ENCODE assay signal across 10 cellular contexts in genomic region chr15:92277776-92278175, GRCh38.
DNase-seq lines count a peak whose midpoint lies in the region; ATAC-seq and TF ChIP-seq lines count a peak whose summit lies in the region.
"Had no signal": no experiment of that assay in that cellular context is flagged by ENCODE, and none has a peak within 500 bp of the region (broad histone marks: within the 10 kb centered on the region; RNA-seq: fewer than 3 reads in every experiment).

No MANE protein-coding gene starts in this region.

- H3K9me3 ChIP-seq in colonic mucosa, result no peaks in the 10 kb centered on the region
- H3K9me3 ChIP-seq: BLaER1 treated with 17β-estradiol and CSF1 and Interleukin-3, amounts not matched to agents 10 nM and 100 nM; tibial nerve had no signal

- in situ Hi-C loops in SK-MEL-5 (cut with HindIII; ENCODE audit: low pct_unique_long_range_greater_than_20kb, low sequenced_read_pairs), result no loop called here

- H3K27me3 ChIP-seq in kidney epithelial cell (ENCODE audit: control insufficient read depth, insufficient read depth, low read length) (peaks cover 2% of the 10 kb centered on the region), colonic mucosa (no peaks in the 10 kb centered on the region)
- H3K27me3 ChIP-seq: BLaER1 treated with 17β-estradiol and CSF1 and Interleukin-3, amounts not matched to agents 10 nM and 100 nM; tibial nerve had no signal

- H3K4me3 ChIP-seq in kidney epithelial cell (ENCODE audit: low read depth, low read length) (no peak overlapping the region), colonic mucosa (no peak overlapping the region)
- H3K4me3 ChIP-seq: BLaER1 treated with 17β-estradiol and CSF1 and Interleukin-3, amounts not matched to agents 10 nM and 100 nM; tibial nerve had no signal

- TF ChIP-seq CTCF in kidney epithelial cell (IDR thresholded peaks at IDR 0.05; ENCODE audit: insufficient read depth, low read length, poor library complexity, severe bottlenecking), result peak; percentile 39
- TF ChIP-seq CTCF in colonic mucosa (IDR thresholded peaks at IDR 0.05), result no peak

- no peak overlapping the region for H3K9ac ChIP-seq in colonic mucosa (ENCODE audit: low read depth in 2 of 2, low read length in 2 of 2)
- H3K9ac ChIP-seq: BLaER1 treated with 17β-estradiol and CSF1 and Interleukin-3, amounts not matched to agents 10 nM and 100 nM had no signal

- H3K36me3 ChIP-seq in kidney epithelial cell (ENCODE audit: control insufficient read depth, insufficient read depth, low read length) (no peaks in the 10 kb centered on the region), colonic mucosa (no peaks in the 10 kb centered on the region)
- H3K36me3 ChIP-seq: BLaER1 treated with 17β-estradiol and CSF1 and Interleukin-3, amounts not matched to agents 10 nM and 100 nM; tibial nerve had no signal

- ATAC-seq in GM21529 (IDR thresholded peaks at IDR 0.05; ENCODE audit: unreplicated experiment), result peak; percentile 72

- no peak overlapping the region for H3K27ac ChIP-seq in colonic mucosa
- H3K27ac ChIP-seq: BLaER1 treated with 17β-estradiol and CSF1 and Interleukin-3, amounts not matched to agents 10 nM and 100 nM; tibial nerve had no signal

- intact Hi-C loops in colonic mucosa (cut with DNase I), result no loop called here

- DNase-seq in NCI-H2081 (lab: John Stamatoyannopoulos, UW) (peak; percentile 22 to 24), NCI-H2081 treated with DMSO at 0.1 percent for 48 hours (lab: John Stamatoyannopoulos, UW) (no peak), SK-MEL-5 (ENCODE audit: low read depth, low spot score) (peak; percentile 66), kidney epithelial cell (ENCODE audit: low read depth) (no peak), cerebellar nuclear complex (lab: John Stamatoyannopoulos, UW) (no peak), colonic mucosa (no peak)
- DNase-seq in stimulated activated naive CD4-positive, alpha-beta T cell treated with Interleukin-2 at 50 U/mL for 16 hours (lab: John Stamatoyannopoulos, UW), result no peak

- H3K4me1 ChIP-seq in colonic mucosa, result no peaks in the 10 kb centered on the region
- H3K4me1 ChIP-seq: BLaER1 treated with 17β-estradiol and CSF1 and Interleukin-3, amounts not matched to agents 10 nM and 100 nM; tibial nerve had no signal

Comparison
In these comparisons a context has a peak if more than half of its experiments do, and no peak if none do; other contexts are left out.
1. DNase-seq: peak in NCI-H2081 (2 of 2) and SK-MEL-5 (single experiment); none in NCI-H2081 treated with DMSO at 0.1 percent for 48 hours (single experiment), kidney epithelial cell (single experiment), cerebellar nuclear complex (0 of 2), stimulated activated naive CD4-positive, alpha-beta T cell treated with Interleukin-2 at 50 U/mL for 16 hours (single experiment) and colonic mucosa (single experiment).